8 cellular contexts compared by ENCODE assay signal in genomic region chr13:49635599-49636433, GRCh38. TPM values are rescaled to one million over a fixed set of nuclear protein-coding genes. Genes with fewer than 3 reads are reported as not detected.
A peak's percentile ranks its signal among the peaks of the same experiment; 100 is the strongest.
DNase-seq lines count a peak whose midpoint lies in the region; ATAC-seq and TF ChIP-seq lines count a peak whose summit lies in the region.

No MANE protein-coding gene starts in this region.

- TF ChIP-seq POLR2A in spleen (IDR thresholded peaks at IDR 0.05) = no peak

- 46 to 72% (median 56%) methylated on average over 10 of the region's 10 CpGs for WGBS in spleen, 5 donors

- H3K36me3 ChIP-seq in cardiac muscle cell = no peaks in the 10 kb centered on the region
- H3K36me3 ChIP-seq in spleen = peaks cover 0 to 24% (median 0%) of the 10 kb centered on the region in 6 donors

- intact Hi-C loops in Right ventricle myocardium inferior (cut with DNase I) = no loop called here
- intact Hi-C loops in spleen (cut with DNase I; ENCODE audit: low total_unique reads) = no loop called here

- DNase-seq in cardiac muscle cell (ENCODE audit: low read depth in 1 of 2, low spot score in 1 of 2) = peak; percentile 36 to 87
- no peak for DNase-seq in Right ventricle myocardium inferior (ENCODE audit: missing footprints)
- peak in 30 of 34 experiments; percentile 13 to 63 (median 29) for DNase-seq in T-cell
- DNase-seq in fibroblast of mammary gland (ENCODE audit: low read depth) = peak; percentile 72
- no peak for DNase-seq in spleen
- DNase-seq in LoVo (ENCODE audit: low spot score) = no peak
- no peak for DNase-seq in germinal center (ENCODE audit: low spot score)
- no peak for DNase-seq in GM19240 (ENCODE audit: insufficient read length, low spot score)

- H3K27ac ChIP-seq in cardiac muscle cell (no peak overlapping the region), spleen (peak overlapping the region in 7 of 8 donors; percentile 9 to 76 (median 61))

- TF ChIP-seq CTCF in cardiac muscle cell (IDR thresholded peaks at IDR 0.05; ENCODE audit: low read depth, low read length) (no peak), fibroblast of mammary gland (conservative IDR thresholded peaks at IDR 0.05; ENCODE audit: control insufficient read depth, insufficient read depth, low read depth, low read length) (no peak), spleen (IDR thresholded peaks at IDR 0.05 in 8 of 11, conservative IDR thresholded peaks at IDR 0.05 in 3 of 11) (no peak)

- H3K27me3 ChIP-seq in cardiac muscle cell = no peaks in the 10 kb centered on the region
- no peaks in the 10 kb centered on the region for H3K27me3 ChIP-seq in spleen (replicated peaks in 1 of 7)

- no peaks in the 10 kb centered on the region for H3K9me3 Mint-ChIP-seq in T-cell

- POLR2A ChIA-PET in T-cell (lab: Charles Lee) = no interaction called here

- CTCF ChIA-PET in T-cell (lab: Charles Lee) = no interaction called here

- H3K4me1 ChIP-seq in cardiac muscle cell (ENCODE audit: low read depth) = peaks cover 12% of the 10 kb centered on the region
- peaks cover 0 to 65% (median 26%) of the 10 kb centered on the region in 6 donors for H3K4me1 ChIP-seq in spleen

- no peak overlapping the region for H3K4me3 ChIP-seq in cardiac muscle cell
- H3K4me3 ChIP-seq in fibroblast of mammary gland (ENCODE audit: control insufficient read depth, low read depth, low read length) = peak overlapping the region; percentile 13
- peak overlapping the region in 7 of 8 donors; percentile 6 to 64 (median 36) for H3K4me3 ChIP-seq in spleen

- peak overlapping the region; percentile 55 to 64 (median 62) for H3K4me3 Mint-ChIP-seq in T-cell

- H3K9me3 ChIP-seq in cardiac muscle cell (ENCODE audit: low read depth) (no peaks in the 10 kb centered on the region), spleen (no peaks in the 10 kb centered on the region)

- H3K36me3 Mint-ChIP-seq in T-cell = no peaks in the 10 kb centered on the region

- H3K4me1 Mint-ChIP-seq in T-cell = peaks cover 5 to 26% (median 16%) of the 10 kb centered on the region in 3 donors

- ATAC-seq in Right ventricle myocardium inferior (no peak), T-cell (replicated peaks in 1 of 4) (peak; percentile 72 to 86 (median 80))

- peak overlapping the region; percentile 72 to 76 for H3K27ac Mint-ChIP-seq in T-cell

- no peaks in the 10 kb centered on the region for H3K27me3 Mint-ChIP-seq in T-cell

RNA-seq across cellular contexts. Expression of gene ARL11, which starts 7.5 kb away (rescaled TPM):
- total RNA-seq in cardiac muscle cell (0.21 and 0.70 TPM in 2 replicates), Right ventricle myocardium inferior (0.57 TPM), T-cell (1 to 10 TPM in 2 of 5 donors, under 1 TPM in 3; 0.12 to 1.9 (median 0.53) TPM), spleen (10 to 100 TPM in 5 of 7 donors, 1 to 10 TPM in 2; 8.5 to 15.7 (median 11.7) TPM)
- polyA plus RNA-seq in cardiac muscle cell (0.21 and 1.1 TPM in 2 replicates), spleen (10 to 100 TPM in 1 of 3 donors, 1 to 10 TPM in 2; 4.7 to 11.8 (median 8.8) TPM)

RNA-seq across cellular contexts. Expression of gene RCBTB1, which starts 50.5 kb away (rescaled TPM):
- total RNA-seq in cardiac muscle cell (15.2 and 15.4 TPM in 2 replicates), Right ventricle myocardium inferior (22.3 TPM), T-cell (10 to 100 TPM; 15.9 to 23.9 (median 18.9) TPM), spleen (10 to 100 TPM; 19.4 to 30.9 (median 29.3) TPM)
- polyA plus RNA-seq in cardiac muscle cell (16.5 and 17.2 TPM in 2 replicates), spleen (10 to 100 TPM in 2 of 3 donors, 1 to 10 TPM in 1; 10.0 to 13.7 (median 10.3) TPM)

RNA-seq across cellular contexts. Expression of gene EBPL, which starts 55.5 kb away (rescaled TPM):
- total RNA-seq in cardiac muscle cell (79.8 and 104 TPM in 2 replicates), Right ventricle myocardium inferior (5.8 TPM), T-cell (10 to 100 TPM; 15.7 to 32.3 (median 22.7) TPM), spleen (10 to 100 TPM; 20.1 to 69.4 (median 26.2) TPM)
- polyA plus RNA-seq in cardiac muscle cell (75.1 and 105 TPM in 2 replicates), spleen (10 to 100 TPM; 31.5 to 46.1 (median 36.1) TPM)

Comparison
In these comparisons a context has a peak if more than half of its experiments do, and no peak if none do; other contexts are left out.
1. DNase-seq: peak in cardiac muscle cell (2 of 2), T-cell (30 of 34) and fibroblast of mammary gland (single experiment); none in Right ventricle myocardium inferior (single experiment), spleen (single experiment), LoVo (single experiment), germinal center (single experiment) and GM19240 (single experiment).